In the genomic region with DNA sequence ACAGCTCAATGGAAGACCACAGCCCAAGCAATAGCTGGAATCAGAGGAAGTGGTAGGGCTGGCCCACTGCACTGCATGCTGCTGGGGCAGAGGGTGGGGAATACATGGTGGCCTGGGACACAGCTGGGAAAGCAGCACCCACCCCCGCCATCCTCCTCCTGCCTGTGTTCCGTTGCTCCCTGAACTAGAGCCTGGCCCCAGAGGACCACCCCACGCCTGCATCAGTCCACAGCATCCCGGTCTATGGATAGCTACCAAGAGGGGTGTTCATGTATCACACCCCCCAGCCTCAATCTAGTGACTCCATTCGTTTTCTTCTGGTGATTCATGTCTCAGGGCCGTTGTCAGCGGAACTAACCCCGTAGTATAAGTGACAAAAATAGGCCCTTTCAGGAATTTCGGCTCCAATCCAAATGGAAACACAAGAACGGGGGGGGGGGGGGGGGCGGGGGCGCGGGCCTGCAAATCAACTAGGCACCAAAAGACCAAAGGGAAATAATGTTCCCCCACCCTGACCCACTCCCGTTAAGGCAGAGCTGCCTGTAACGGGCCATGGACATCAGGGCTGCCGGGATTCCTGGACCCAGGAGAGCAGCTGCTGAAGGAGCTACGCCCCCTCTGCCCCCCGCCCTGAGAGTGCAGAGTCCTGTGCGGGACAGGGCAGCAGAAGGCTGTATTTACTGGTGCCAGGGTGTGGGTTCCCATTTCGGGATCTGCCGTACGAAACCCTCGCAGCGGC, we compare ENCODE assay signal across 8 cellular contexts. TPM values are rescaled to one million over a fixed set of nuclear protein-coding genes. Genes with fewer than 3 reads are reported as not detected.
DNase-seq lines count a peak whose midpoint lies in the region; ATAC-seq, FAIRE-seq and TF ChIP-seq lines count a peak whose summit lies in the region.

No MANE protein-coding gene starts in this region.

- H3K4me1 Mint-ChIP-seq in immature natural killer cell: peaks cover 0 to 3% of the 10 kb centered on the region in 2 donors

- H3K9me2 ChIP-seq in PC-9 (ENCODE audit: insufficient read depth): no peaks in the 10 kb centered on the region

- H3K36me3 Mint-ChIP-seq in immature natural killer cell: peaks cover 3 to 33% (median 7%) of the 10 kb centered on the region in 3 donors

- no peak for TF ChIP-seq EP300 in upper lobe of left lung (IDR thresholded peaks at IDR 0.05)

- intact Hi-C loops in PC-9 (cut with micrococcal nuclease; ENCODE audit: unreplicated experiment): loop anchor here (5.0 to 10.0 kb wide), 2 partner anchors 54 to 146 kb away; a partner anchor contains a TSS
- intact Hi-C loops in endothelial cell of umbilical vein (cut with micrococcal nuclease): loop anchor here (1.0 to 10.0 kb wide), 5 partner anchors 28 to 826 kb away; a partner anchor contains a TSS

- peaks cover 1 to 8% (median 2%) of the 10 kb centered on the region in 3 donors for H3K27me3 Mint-ChIP-seq in immature natural killer cell (ENCODE audit: low read depth in 3 of 3)

- H3K27ac ChIP-seq in PC-9 (peak overlapping the region; percentile 62), endothelial cell of umbilical vein (ENCODE audit: insufficient read depth, low read depth, low read length) (peak overlapping the region; percentile 84), upper lobe of left lung (peak overlapping the region; percentile 80 to 90 (median 84))

- FAIRE-seq in endothelial cell of umbilical vein (lab: Jason Lieb, UNC): peak; percentile 80

- no peak for TF ChIP-seq POLR2A in endothelial cell of umbilical vein (IDR thresholded peaks at IDR 0.05; ENCODE audit: low read depth, low read length)
- no peak for TF ChIP-seq POLR2A in upper lobe of left lung (IDR thresholded peaks at IDR 0.05)

- 72 to 79% methylated on average over 13 to 24 of the region's 24 CpGs for WGBS in upper lobe of left lung, 2 donors

- no peak overlapping the region for H3K27ac Mint-ChIP-seq in immature natural killer cell

- TF ChIP-seq CTCF in PC-9 (conservative IDR thresholded peaks at IDR 0.05) (peak; percentile 70; the same call in 1 of the 2 replicates), endothelial cell of umbilical vein (IDR thresholded peaks at IDR 0.05; ENCODE audit: extremely low read depth in 1 of 2, insufficient read depth in 1 of 2, low read depth in 1 of 2, low read length in 2 of 2) (no peak), upper lobe of left lung (IDR thresholded peaks at IDR 0.05) (no peak)

- H3K9me3 ChIP-seq in PC-9 (ENCODE audit: insufficient read depth, low read depth): no peaks in the 10 kb centered on the region
- H3K9me3 ChIP-seq in endothelial cell of umbilical vein (replicated peaks; ENCODE audit: control insufficient read depth, insufficient read depth, low read length): no peaks in the 10 kb centered on the region
- H3K9me3 ChIP-seq in upper lobe of left lung: no peaks in the 10 kb centered on the region

- POLR2A ChIA-PET in PC-9 (lab: Charles Lee; ENCODE audit: unreplicated experiment): interaction anchor here (0.5 to 0.7 kb wide), 3 partner anchors 35 to 130 kb away, joined by 3 to 26 read pairs (median 4); no protein-coding TSS in a partner anchor
- POLR2A ChIA-PET in endothelial cell of umbilical vein (lab: Charles Lee): interaction anchor here (0.6 to 0.7 kb wide), 2 partner anchors 11 to 245 kb away, joined by 3 to 6 read pairs; no protein-coding TSS in a partner anchor

- ATAC-seq in upper lobe of left lung (ENCODE audit: low FRiP score in 2 of 2): no peak

- no peaks in the 10 kb centered on the region for H3K9me3 Mint-ChIP-seq in immature natural killer cell

- CTCF ChIA-PET in PC-9 (lab: Charles Lee): interaction anchor here (0.5 to 1.5 kb wide), 3 partner anchors 18 to 159 kb away, joined by 3 to 12 read pairs (median 4); a partner anchor contains a TSS
- CTCF ChIA-PET in endothelial cell of umbilical vein (lab: Charles Lee): interaction anchor here (0.6 to 3.6 kb wide), 29 partner anchors 9 to 159 kb away, joined by 3 to 16 read pairs (median 4); a partner anchor contains a TSS

- no peak overlapping the region for H3K4me3 Mint-ChIP-seq in immature natural killer cell

- H3K4me3 ChIP-seq in PC-9 (no peak overlapping the region), endothelial cell of umbilical vein (replicated peaks in 1 of 3; ENCODE audit: insufficient read depth in 1 of 3, low read depth in 1 of 3, low read length in 3 of 3) (no peak overlapping the region), upper lobe of left lung (no peak overlapping the region)

- H3K4me1 ChIP-seq in PC-9 (replicated peaks; ENCODE audit: insufficient read depth): peaks cover 39% of the 10 kb centered on the region
- peaks cover 42% of the 10 kb centered on the region for H3K4me1 ChIP-seq in endothelial cell of umbilical vein (ENCODE audit: control insufficient read depth, extremely low read depth, insufficient read depth, low read length)
- H3K4me1 ChIP-seq in upper lobe of left lung: peaks cover 38 to 50% (median 46%) of the 10 kb centered on the region in 4 donors

- peaks cover 76% of the 10 kb centered on the region for H3K79me2 ChIP-seq in PC-9 (ENCODE audit: low read depth)
- H3K79me2 ChIP-seq in endothelial cell of umbilical vein (ENCODE audit: control insufficient read depth, insufficient read depth, low read length): peaks cover 27% of the 10 kb centered on the region

- H3K9ac ChIP-seq in endothelial cell of umbilical vein (replicated peaks; ENCODE audit: extremely low read depth, insufficient read depth, low read length): no peak overlapping the region

- dilution Hi-C loops in endothelial cell of umbilical vein (cut with MboI; ENCODE audit: extremely low pct_ligation_motif_present, low sequenced_read_pairs): no loop called here

- H3K36me3 ChIP-seq in PC-9 (ENCODE audit: low read depth): peaks cover 44% of the 10 kb centered on the region
- peaks cover 26 to 50% of the 10 kb centered on the region in 2 experiments for H3K36me3 ChIP-seq in endothelial cell of umbilical vein (ENCODE audit: control insufficient read depth in 2 of 2, extremely low read depth in 1 of 2, insufficient read depth in 2 of 2, low read length in 2 of 2)
- peaks cover 45 to 100% (median 84%) of the 10 kb centered on the region in 4 donors for H3K36me3 ChIP-seq in upper lobe of left lung

- H3K27me3 ChIP-seq in PC-9 (ENCODE audit: insufficient read depth, low read depth) (no peaks in the 10 kb centered on the region), endothelial cell of umbilical vein (ENCODE audit: control insufficient read depth in 2 of 2, insufficient read depth in 2 of 2, low read length in 2 of 2) (no peaks in the 10 kb centered on the region), upper lobe of left lung (no peaks in the 10 kb centered on the region)

- H3K4me2 ChIP-seq in PC-9 (no peak overlapping the region), endothelial cell of umbilical vein (ENCODE audit: insufficient read depth, low read length) (peak overlapping the region; percentile 12)

- H4K20me1 ChIP-seq in PC-9 (ENCODE audit: insufficient read depth) (peaks cover 85% of the 10 kb centered on the region), endothelial cell of umbilical vein (replicated peaks; ENCODE audit: control insufficient read depth, extremely low read depth, insufficient read depth, low read length) (no peaks in the 10 kb centered on the region)

- H3K9me1 ChIP-seq in endothelial cell of umbilical vein (replicated peaks; ENCODE audit: control insufficient read depth, extremely low read depth, insufficient read depth, low read length): no peaks in the 10 kb centered on the region

- DNase-seq in PC-9: no peak
- DNase-seq in endothelial cell of umbilical vein (ENCODE audit: low read depth, low spot score): peak; percentile 66
- peak; percentile 83 for DNase-seq in myocyte (ENCODE audit: low read depth)
- DNase-seq in upper lobe of left lung: no peak
- no peak for DNase-seq in NCI-H146 treated with DMSO at 0.1 percent for 48 hours (lab: John Stamatoyannopoulos, UW; ENCODE audit: unreplicated experiment)
- no peak for DNase-seq in NCI-H1092 treated with DMSO at 0.1 percent for 48 hours (lab: John Stamatoyannopoulos, UW)
- DNase-seq in immature natural killer cell: no peak
- DNase-seq in stimulated activated CD4-positive, alpha-beta T cell treated with anti-CD3 and anti-CD28 coated beads, Interleukin-15, amount 100 ng/mL, for 24 hours: no peak

- BruUV-seq in PC-9 (replicated peaks; lab: Mats Ljungman, UMichigan) (no TSS peak), endothelial cell of umbilical vein (replicated peaks; lab: Mats Ljungman, UMichigan) (no TSS peak)

- peaks cover 44% of the 10 kb centered on the region for H3F3A ChIP-seq in PC-9 (ENCODE audit: insufficient read depth, low read depth)

- H2AFZ ChIP-seq in PC-9 (no peak overlapping the region), endothelial cell of umbilical vein (ENCODE audit: low read depth, low read length) (no peak overlapping the region)

TF ChIP-seq in endothelial cell of umbilical vein, 7 proteins besides CTCF, POLR2A, EP300 and RAD21 (continues in another document):
- TF ChIP-seq POLR2AphosphoS5 (IDR thresholded peaks at IDR 0.05; ENCODE audit: insufficient read depth, low read depth, low read length) (no peak), JUN (IDR thresholded peaks at IDR 0.05; ENCODE audit: borderline replicate concordance, insufficient read depth, insufficient read length, low read depth) (no peak)

RNA-seq across cellular contexts. Expression of a gene that starts 18.9 kb away (rescaled TPM):
- 17.7 and 20.1 TPM in 2 replicates for total RNA-seq in PC-9 (2021)
- 0.55 and 0.58 TPM in 2 replicates for total RNA-seq in endothelial cell of umbilical vein
- 0.56 and 0.70 TPM in 2 replicates for polyA plus RNA-seq in endothelial cell of umbilical vein
- 0.21 and 0.22 TPM in 2 replicates for polyA plus RNA-seq in endothelial cell of umbilical vein (2011; cell fraction: cytosol; rRNA removed)
- 1.0 and 1.3 TPM in 2 replicates for polyA plus RNA-seq in endothelial cell of umbilical vein (2011; cell fraction: nucleus; rRNA removed)
- 0.22 TPM in 1 of 2 replicates, not detected in the other for polyA plus RNA-seq in endothelial cell of umbilical vein (2012)
- 0.57 and 0.63 TPM in 2 replicates for polyA minus RNA-seq in endothelial cell of umbilical vein
- not detected for polyA minus RNA-seq in endothelial cell of umbilical vein (2011; cell fraction: cytosol; rRNA and poly(A)+ RNA removed)
- polyA minus RNA-seq in endothelial cell of umbilical vein (2011; cell fraction: nucleus; rRNA and poly(A)+ RNA removed): 0.87 and 1.2 TPM in 2 replicates
- 0.16 TPM in 1 of 2 replicates, not detected in the other for total RNA-seq in myocyte
- polyA plus RNA-seq in myocyte (2012): 0.14 TPM
- 1 to 10 TPM; 2.0 to 4.8 (median 2.3) TPM for total RNA-seq in upper lobe of left lung
- polyA plus RNA-seq in immature natural killer cell: not detected

RNA-seq across cellular contexts. Expression of a gene that starts 50.4 kb away (rescaled TPM):
- 115 and 143 TPM in 2 replicates for total RNA-seq in PC-9 (2021)
- total RNA-seq in endothelial cell of umbilical vein: 1.2 and 1.5 TPM in 2 replicates
- polyA plus RNA-seq in endothelial cell of umbilical vein: 0.63 and 0.67 TPM in 2 replicates
- polyA plus RNA-seq in endothelial cell of umbilical vein (2011; cell fraction: cytosol; rRNA removed): 0.39 and 0.54 TPM in 2 replicates
- polyA plus RNA-seq in endothelial cell of umbilical vein (2011; cell fraction: nucleus; rRNA removed): 0.65 and 0.97 TPM in 2 replicates
- polyA plus RNA-seq in endothelial cell of umbilical vein (2012): 1.0 and 2.5 TPM in 2 replicates
- 1.6 and 2.0 TPM in 2 replicates for polyA minus RNA-seq in endothelial cell of umbilical vein
- polyA minus RNA-seq in endothelial cell of umbilical vein (2011; cell fraction: cytosol; rRNA and poly(A)+ RNA removed): 0.61 TPM
- polyA minus RNA-seq in endothelial cell of umbilical vein (2011; cell fraction: nucleus; rRNA and poly(A)+ RNA removed): 0.67 and 2.1 TPM in 2 replicates
- total RNA-seq in myocyte: 76.1 and 159 TPM in 2 replicates
- polyA plus RNA-seq in myocyte (2012): 29.4 TPM
- total RNA-seq in upper lobe of left lung: 10 to 100 TPM; 23.9 to 56.6 (median 43.1) TPM
- polyA plus RNA-seq in immature natural killer cell: not detected

Comparison
In these comparisons a context has a peak if more than half of its experiments do, and no peak if none do; other contexts are left out.
1. DNase-seq: peak in endothelial cell of umbilical vein (single experiment) and myocyte (single experiment); none in PC-9 (0 of 2), upper lobe of left lung (0 of 2), NCI-H146 treated with DMSO at 0.1 percent for 48 hours (single experiment), NCI-H1092 treated with DMSO at 0.1 percent for 48 hours (single experiment), immature natural killer cell (0 of 3) and stimulated activated CD4-positive, alpha-beta T cell treated with anti-CD3 and anti-CD28 coated beads, Interleukin-15, amount 100 ng/mL, for 24 hours (single experiment).
2. Peak in every context shown above with its lines, with median percentiles within 50 percentile points of each other: H3K27ac ChIP-seq.